14 cellular contexts compared by ENCODE assay signal in the genomic region with DNA sequence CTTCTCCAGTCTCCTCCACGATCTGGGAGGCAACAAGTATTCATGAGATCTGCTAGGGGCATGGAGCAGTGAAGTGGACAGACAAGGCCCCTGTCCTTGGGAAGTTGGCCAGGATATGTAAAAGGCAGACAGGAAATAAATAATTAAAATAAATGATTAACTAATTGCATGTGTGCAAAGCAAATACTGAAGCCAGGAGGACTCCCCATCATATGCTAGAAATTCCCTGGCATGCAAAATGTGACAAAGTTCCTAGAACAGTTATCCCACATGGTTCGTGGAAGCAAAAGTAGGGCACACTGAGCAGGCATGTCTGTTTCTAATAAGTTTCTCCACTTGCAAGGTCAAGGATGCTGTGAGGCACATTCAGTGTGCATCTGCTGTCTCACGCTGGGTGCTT.
DNase-seq lines count a peak whose midpoint lies in the region; ATAC-seq, FAIRE-seq and TF ChIP-seq lines count a peak whose summit lies in the region.
"Had no signal": no experiment of that assay in that cellular context is flagged by ENCODE, and none has a peak within 500 bp of the region (broad histone marks: within the 10 kb centered on the region; RNA-seq: fewer than 3 reads in every experiment).

No MANE protein-coding gene starts in this region.

- WGBS in small intestine, 3 donors: 33 to 62% (median 47%) methylated on average over 3 of the region's 3 CpGs
- 59 to 70% (median 64%) methylated on average over 3 of the region's 3 CpGs for WGBS in psoas muscle, 3 donors

- ATAC-seq in psoas muscle: no peak
- ATAC-seq: A549 had no signal

- H3K27ac ChIP-seq in small intestine (ENCODE audit: low read depth in 1 of 2, low read length in 1 of 2): no peak overlapping the region
- no peak overlapping the region for H3K27ac ChIP-seq in psoas muscle
- H3K27ac ChIP-seq: A549 had no signal

- no peaks in the 10 kb centered on the region for H3K9me3 ChIP-seq in small intestine (ENCODE audit: control insufficient read depth, low read depth)
- H3K9me3 ChIP-seq in psoas muscle: no peaks in the 10 kb centered on the region
- H3K9me3 ChIP-seq: Caco-2 had no signal

- H3K4me3 ChIP-seq in AG10803 (ENCODE audit: low read length): no peak overlapping the region
- H3K4me3 ChIP-seq in small intestine (ENCODE audit: low read depth in 1 of 2, low read length in 2 of 2): no peak overlapping the region
- no peak overlapping the region for H3K4me3 ChIP-seq in psoas muscle
- H3K4me3 ChIP-seq: A549 had no signal

- H3K4me1 ChIP-seq in small intestine (ENCODE audit: control insufficient read depth in 2 of 2, insufficient read depth in 1 of 2, low read depth in 1 of 2, low read length in 1 of 2) (peaks cover 4 to 5% of the 10 kb centered on the region in 2 donors), psoas muscle (no peaks in the 10 kb centered on the region)
- H3K4me1 ChIP-seq: A549, Caco-2 had no signal

- intact Hi-C loops in psoas muscle (cut with DNase I): no loop called here

- no peaks in the 10 kb centered on the region for H3K36me3 ChIP-seq in small intestine (ENCODE audit: control insufficient read depth in 2 of 2, insufficient read depth in 2 of 2, low read length in 2 of 2)
- H3K36me3 ChIP-seq in psoas muscle (ENCODE audit: insufficient read depth in 1 of 2, low read depth in 1 of 2): no peaks in the 10 kb centered on the region

- FAIRE-seq in small intestine (lab: Jason Lieb, UNC): no peak
- FAIRE-seq: A549, G401.6, GM12891 had no signal

- peak; percentile 19 for DNase-seq in AG10803 (ENCODE audit: low read depth)
- DNase-seq in HT-29 (ENCODE audit: low spot score): peak; percentile 23
- peak; percentile 59 for DNase-seq in kidney tubule cell (ENCODE audit: low spot score)
- peak; percentile 47 for DNase-seq in small intestine
- DNase-seq in psoas muscle: no peak
- no peak for DNase-seq in DMS79 (lab: John Stamatoyannopoulos, UW)
- DNase-seq in NCI-H1694 treated with DMSO at 0.1 percent for 48 hours (lab: John Stamatoyannopoulos, UW): no peak
- DNase-seq: Caco-2; CD8-positive, alpha-beta memory T cell; GOT3; H9 had no signal

- TF ChIP-seq CTCF in AG10803 (conservative IDR thresholded peaks at IDR 0.05; ENCODE audit: low read length) (no peak), psoas muscle (IDR thresholded peaks at IDR 0.05) (no peak)

- H3K27me3 ChIP-seq in small intestine (ENCODE audit: control insufficient read depth in 2 of 2, insufficient read depth in 2 of 2, low read length in 2 of 2) (no peaks in the 10 kb centered on the region), psoas muscle (ENCODE audit: insufficient read depth in 3 of 3, low read length in 2 of 3) (no peaks in the 10 kb centered on the region)

Comparison
In these comparisons a context has a peak if more than half of its experiments do, and no peak if none do; other contexts are left out.
1. DNase-seq: peak in AG10803 (single experiment), HT-29 (single experiment), kidney tubule cell (single experiment) and small intestine (single experiment); none in psoas muscle (0 of 2), DMS79 (single experiment) and NCI-H1694 treated with DMSO at 0.1 percent for 48 hours (single experiment).